In genomic region chr9:127937383-127938297, GRCh38 we compare ENCODE assay signal across 8 cellular contexts. TPM values are rescaled to one million over a fixed set of nuclear protein-coding genes. Genes with fewer than 3 reads are reported as not detected.
DNase-seq lines count a peak whose midpoint lies in the region; ATAC-seq and TF ChIP-seq lines count a peak whose summit lies in the region.

Gene DPM2, minus strand, starts transcription at chr9:127937854. Its CDS starts 34 bp downstream, at chr9:127937820.

- no peaks in the 10 kb centered on the region for H3K9me3 Mint-ChIP-seq in activated T-helper 2 cell treated with anti-CD3 and anti-CD28 coated beads, Interferon-gamma antibody, Interleukin-2, Interleukin-4, amounts not matched to agents 10 μg/mL and 5 μg/mL and 100 μg/mL, durations not matched to agents 14 hours and 24 hours and 36 hours
- no peaks in the 10 kb centered on the region for H3K9me3 Mint-ChIP-seq in natural killer cell treated with Interleukin-12 subunit alpha and Interleukin-12 subunit beta and Interleukin-15 and Interleukin-18, amount 100 ng/mL, for 72 hours

- DNase-seq in DMS53 (lab: John Stamatoyannopoulos, UW): peak; percentile 97
- DNase-seq in Jurkat, Clone E6-1 (ENCODE audit: low read depth, low spot score): peak; percentile 89
- peak; percentile 94 for DNase-seq in RWPE1 (ENCODE audit: low spot score)
- DNase-seq in activated T-helper 2 cell treated with anti-CD3 and anti-CD28 coated beads, Interferon-gamma antibody, Interleukin-2, Interleukin-4, amounts not matched to agents 10 μg/mL and 5 μg/mL and 100 μg/mL, durations not matched to agents 14 hours and 24 hours and 36 hours (ENCODE audit: low spot score): peak; percentile 87
- DNase-seq in fibroblast of the aortic adventitia (ENCODE audit: low read depth): peak; percentile 77
- DNase-seq in natural killer cell treated with Interleukin-12 subunit alpha and Interleukin-12 subunit beta and Interleukin-15 and Interleukin-18, amount 100 ng/mL, for 72 hours (ENCODE audit: low spot score): peak; percentile 90
- peak; percentile 73 to 90 (median 80) for DNase-seq in stimulated activated naive CD4-positive, alpha-beta T cell (lab: John Stamatoyannopoulos, UW)

- H3K27ac Mint-ChIP-seq in activated T-helper 2 cell treated with anti-CD3 and anti-CD28 coated beads, Interferon-gamma antibody, Interleukin-2, Interleukin-4, amounts not matched to agents 10 μg/mL and 5 μg/mL and 100 μg/mL, durations not matched to agents 14 hours and 24 hours and 36 hours: peak within 1 kb of the TSS; percentile 91
- H3K27ac Mint-ChIP-seq in natural killer cell treated with Interleukin-12 subunit alpha and Interleukin-12 subunit beta and Interleukin-15 and Interleukin-18, amount 100 ng/mL, for 72 hours: peak within 1 kb of the TSS; percentile 84 to 89

- ATAC-seq in GM21576 (IDR thresholded peaks at IDR 0.05; ENCODE audit: unreplicated experiment): peak; percentile 81
- peak; percentile 97 for ATAC-seq in natural killer cell treated with Interleukin-12 subunit alpha and Interleukin-12 subunit beta and Interleukin-15 and Interleukin-18, amount 100 ng/mL, for 72 hours

- peaks cover 53% of the 10 kb centered on the region for H3K36me3 Mint-ChIP-seq in activated T-helper 2 cell treated with anti-CD3 and anti-CD28 coated beads, Interferon-gamma antibody, Interleukin-2, Interleukin-4, amounts not matched to agents 10 μg/mL and 5 μg/mL and 100 μg/mL, durations not matched to agents 14 hours and 24 hours and 36 hours (ENCODE audit: low read depth)
- H3K36me3 Mint-ChIP-seq in natural killer cell treated with Interleukin-12 subunit alpha and Interleukin-12 subunit beta and Interleukin-15 and Interleukin-18, amount 100 ng/mL, for 72 hours: peaks cover 6% of the 10 kb centered on the region

- H3K4me1 Mint-ChIP-seq in activated T-helper 2 cell treated with anti-CD3 and anti-CD28 coated beads, Interferon-gamma antibody, Interleukin-2, Interleukin-4, amounts not matched to agents 10 μg/mL and 5 μg/mL and 100 μg/mL, durations not matched to agents 14 hours and 24 hours and 36 hours (ENCODE audit: low read depth): peaks cover 31% of the 10 kb centered on the region
- H3K4me1 Mint-ChIP-seq in natural killer cell treated with Interleukin-12 subunit alpha and Interleukin-12 subunit beta and Interleukin-15 and Interleukin-18, amount 100 ng/mL, for 72 hours (ENCODE audit: low read depth in 2 of 2): peaks cover 34 to 35% of the 10 kb centered on the region in 2 donors

- intact Hi-C loops in activated T-helper 2 cell treated with anti-CD3 and anti-CD28 coated beads, Interferon-gamma antibody, Interleukin-2, Interleukin-4, amounts not matched to agents 10 μg/mL and 5 μg/mL and 100 μg/mL, durations not matched to agents 14 hours and 24 hours and 36 hours (cut with micrococcal nuclease): no loop called here

- no peaks in the 10 kb centered on the region for H3K27me3 Mint-ChIP-seq in activated T-helper 2 cell treated with anti-CD3 and anti-CD28 coated beads, Interferon-gamma antibody, Interleukin-2, Interleukin-4, amounts not matched to agents 10 μg/mL and 5 μg/mL and 100 μg/mL, durations not matched to agents 14 hours and 24 hours and 36 hours (ENCODE audit: low read depth)
- no peaks in the 10 kb centered on the region for H3K27me3 Mint-ChIP-seq in natural killer cell treated with Interleukin-12 subunit alpha and Interleukin-12 subunit beta and Interleukin-15 and Interleukin-18, amount 100 ng/mL, for 72 hours

- POLR2A ChIA-PET in RWPE1 (lab: Yijun Ruan, JAX; ENCODE audit: low non-redundant PET): no interaction called here

- H3K27ac ChIP-seq in RWPE1: peak within 1 kb of the TSS; percentile 75

- peak within 1 kb of the TSS; percentile 97 for H3K4me3 ChIP-seq in Jurkat, Clone E6-1 (ENCODE audit: low read length)
- H3K4me3 ChIP-seq in fibroblast of the aortic adventitia (ENCODE audit: low read depth, low read length): peak within 1 kb of the TSS; percentile 93

- peak within 1 kb of the TSS; percentile 94 for H3K4me3 Mint-ChIP-seq in activated T-helper 2 cell treated with anti-CD3 and anti-CD28 coated beads, Interferon-gamma antibody, Interleukin-2, Interleukin-4, amounts not matched to agents 10 μg/mL and 5 μg/mL and 100 μg/mL, durations not matched to agents 14 hours and 24 hours and 36 hours (ENCODE audit: low read depth)
- H3K4me3 Mint-ChIP-seq in natural killer cell treated with Interleukin-12 subunit alpha and Interleukin-12 subunit beta and Interleukin-15 and Interleukin-18, amount 100 ng/mL, for 72 hours: peak within 1 kb of the TSS; percentile 95

- TF ChIP-seq CTCF in RWPE1 (conservative IDR thresholded peaks at IDR 0.05; ENCODE audit: low read depth): no peak
- TF ChIP-seq CTCF in fibroblast of the aortic adventitia (IDR thresholded peaks at IDR 0.05; ENCODE audit: insufficient read depth, low read length): no peak

- CTCF ChIA-PET in RWPE1 (lab: Yijun Ruan, JAX): no interaction called here

RNA-seq across cellular contexts. Expression of gene DPM2, which starts in this region (rescaled TPM):
- polyA plus RNA-seq in Jurkat, Clone E6-1 (2012; ENCODE audit: insufficient read depth, insufficient read length): 61.5 TPM
- 55.7 and 57.4 TPM in 2 replicates for total RNA-seq in activated T-helper 2 cell treated with anti-CD3 and anti-CD28 coated beads, Interferon-gamma antibody, Interleukin-2, Interleukin-4, amounts not matched to agents 10 μg/mL and 5 μg/mL and 100 μg/mL, durations not matched to agents 14 hours and 24 hours and 36 hours
- total RNA-seq in fibroblast of the aortic adventitia (ENCODE audit: low replicate concordance): 7.0 and 19.9 TPM in 2 replicates
- total RNA-seq in natural killer cell treated with Interleukin-12 subunit alpha and Interleukin-12 subunit beta and Interleukin-15 and Interleukin-18, amount 100 ng/mL, for 72 hours: 10 to 100 TPM; 47.9 to 74.4 TPM

Comparison
In these comparisons a context has a peak if more than half of its experiments do, and no peak if none do; other contexts are left out.
1. Peak in every context shown above with its lines: DNase-seq, ATAC-seq, H3K4me3 ChIP-seq and H3K27ac ChIP-seq.